In genomic region chr13:95188128-95188527, GRCh38 we compare ENCODE assay signal across 19 cellular contexts.
"Had no signal": no experiment of that assay in that cellular context is flagged by ENCODE, and none has a peak within 500 bp of the region (broad histone marks: within the 10 kb centered on the region; RNA-seq: fewer than 3 reads in every experiment).

No MANE protein-coding gene starts in this region.

- ATAC-seq: activated CD8-positive, alpha-beta memory T cell treated with anti-CD3 and anti-CD28 coated beads, Interleukin-2, amount 10 ng/mL, durations not matched to agents 7 days and 5 days had no signal

- H3K27me3 Mint-ChIP-seq: activated CD4-positive, alpha-beta memory T cell treated with anti-CD3 and anti-CD28 coated beads, Interleukin-2, amount 10 ng/mL, durations not matched to agents 7 days and 5 days; activated CD8-positive, alpha-beta memory T cell treated with anti-CD3 and anti-CD28 coated beads, Interleukin-2, amount 10 ng/mL, durations not matched to agents 7 days and 5 days; activated naive CD8-positive, alpha-beta T cell treated with anti-CD3 and anti-CD28 coated beads, Interleukin-2, amount 10 ng/mL, durations not matched to agents 7 days and 5 days; brain; stimulated activated naive CD8-positive, alpha-beta T cell treated with anti-CD3 and anti-CD28 coated beads, Interleukin-15, Interleukin-2, amounts not matched to agents 100 ng/mL and 50 ng/mL, for 24 hours had no signal

- H3K9me3 ChIP-seq: right atrium auricular region, tibial nerve, uterus had no signal

- H3K27me3 ChIP-seq: right atrium auricular region, tibial nerve, uterus had no signal

- DNase-seq: activated CD4-positive, alpha-beta memory T cell treated with anti-CD3 and anti-CD28 coated beads, Interleukin-2, amount 10 ng/mL, durations not matched to agents 7 days and 5 days; activated CD4-positive, alpha-beta T cell treated with anti-CD3 and anti-CD28 coated beads for 4 hours; activated CD8-positive, alpha-beta memory T cell treated with anti-CD3 and anti-CD28 coated beads, Interleukin-2, amount 10 ng/mL, durations not matched to agents 7 days and 5 days; activated naive CD4-positive, alpha-beta T cell treated with Interleukin-2 at 50 U/mL for 16 hours; activated naive CD8-positive, alpha-beta T cell treated with anti-CD3 and anti-CD28 coated beads, Interleukin-2, amount 10 ng/mL, durations not matched to agents 7 days and 5 days; anterior cingulate cortex; central memory CD4-positive, alpha-beta T cell; cortex of kidney; erythroblast; hippocampal formation; occipital lobe; posterior cingulate gyrus; stimulated activated CD4-positive, alpha-beta T cell treated with anti-CD3 and anti-CD28 coated beads, Interleukin-2, amount 100 ng/mL, for 24 hours; T-helper 2 cell; uterus had no signal

- H3K4me3 Mint-ChIP-seq: stimulated activated naive CD8-positive, alpha-beta T cell treated with anti-CD3 and anti-CD28 coated beads, Interleukin-15, Interleukin-2, amounts not matched to agents 100 ng/mL and 50 ng/mL, for 24 hours had no signal

- H3K36me3 ChIP-seq: right atrium auricular region, tibial nerve, uterus had no signal

- H3K4me1 ChIP-seq: right atrium auricular region, tibial nerve, uterus had no signal

- H3K9me3 Mint-ChIP-seq: activated CD4-positive, alpha-beta memory T cell treated with anti-CD3 and anti-CD28 coated beads, Interleukin-2, amount 10 ng/mL, durations not matched to agents 7 days and 5 days; activated naive CD8-positive, alpha-beta T cell treated with anti-CD3 and anti-CD28 coated beads, Interleukin-2, amount 10 ng/mL, durations not matched to agents 7 days and 5 days; stimulated activated naive CD8-positive, alpha-beta T cell treated with anti-CD3 and anti-CD28 coated beads, Interleukin-15, Interleukin-2, amounts not matched to agents 100 ng/mL and 50 ng/mL, for 24 hours had no signal

- H3K27ac ChIP-seq: right atrium auricular region, tibial nerve, uterus had no signal

- H3K4me3 ChIP-seq: right atrium auricular region, tibial nerve, uterus had no signal

- H3K36me3 Mint-ChIP-seq: brain had no signal

- H3K27ac Mint-ChIP-seq: activated CD4-positive, alpha-beta memory T cell treated with anti-CD3 and anti-CD28 coated beads, Interleukin-2, amount 10 ng/mL, durations not matched to agents 7 days and 5 days; activated CD8-positive, alpha-beta memory T cell treated with anti-CD3 and anti-CD28 coated beads, Interleukin-2, amount 10 ng/mL, durations not matched to agents 7 days and 5 days; brain; stimulated activated naive CD8-positive, alpha-beta T cell treated with anti-CD3 and anti-CD28 coated beads, Interleukin-15, Interleukin-2, amounts not matched to agents 100 ng/mL and 50 ng/mL, for 24 hours had no signal
